In genomic region chr1:9118186-9118585, GRCh38 we compare ENCODE assay signal across 22 cellular contexts. TPM values are rescaled to one million over a fixed set of nuclear protein-coding genes. Genes with fewer than 3 reads are reported as not detected.
"Had no signal": no experiment of that assay in that cellular context is flagged by ENCODE, and none has a peak within 500 bp of the region (broad histone marks: within the 10 kb centered on the region; RNA-seq: fewer than 3 reads in every experiment).

No MANE protein-coding gene starts in this region.

- H3K9me3 ChIP-seq: body of pancreas, lower lobe of right lung, mucosa of descending colon, transverse colon had no signal

- H3K4me3 ChIP-seq: body of pancreas, lower lobe of right lung, mucosa of descending colon, transverse colon had no signal

- H3K27me3 ChIP-seq: body of pancreas, foreskin keratinocyte, transverse colon had no signal

- H3K27ac ChIP-seq: body of pancreas, foreskin keratinocyte, lower lobe of right lung, transverse colon, WERI-Rb-1 had no signal

- DNase-seq: activated CD4-positive, alpha-beta T cell treated with anti-CD3 and anti-CD28 coated beads, Interleukin-2, amount 10 ng/mL, durations not matched to agents 7 days and 5 days; activated CD4-positive, CD25-positive, alpha-beta regulatory T cell treated with anti-CD3 and anti-CD28 coated beads, Interleukin-2, amount 50 U/mL, for 72 hours; activated CD8-positive, alpha-beta memory T cell treated with anti-CD3 and anti-CD28 coated beads, Interleukin-2, amount 10 ng/mL, durations not matched to agents 7 days and 5 days; activated CD8-positive, alpha-beta T cell treated with anti-CD3 and anti-CD28 coated beads for 36 hours; activated gamma-delta T cell treated with Interleukin-2 at 50 U/mL for 16 hours; anterior cingulate cortex; body of pancreas; caudate nucleus; effector CD4-positive, alpha-beta T cell; erythroblast; foreskin keratinocyte; hippocampal formation; lower lobe of right lung; mesendoderm; naive B cell; stimulated activated CD4-positive, alpha-beta T cell treated with anti-CD3 and anti-CD28 coated beads, Interleukin-4, amount 100 ng/mL, for 4 hours; T-helper 1 cell; transverse colon; WERI-Rb-1 had no signal

- H3K36me3 ChIP-seq: transverse colon, WERI-Rb-1 had no signal

RNA-seq across cellular contexts. Expression of gene GPR157, which starts 10.7 kb away (rescaled TPM):
- polyA plus RNA-seq: neural cell had no signal

RNA-seq across cellular contexts. Expression of gene SLC2A5, which starts 48.8 kb away (rescaled TPM):
- total RNA-seq: activated CD4-positive, alpha-beta T cell treated with anti-CD3 and anti-CD28 coated beads, Interleukin-2, amount 10 ng/mL, durations not matched to agents 7 days and 5 days; activated CD8-positive, alpha-beta memory T cell treated with anti-CD3 and anti-CD28 coated beads, Interleukin-2, amount 10 ng/mL, durations not matched to agents 7 days and 5 days; activated CD8-positive, alpha-beta T cell treated with anti-CD3 and anti-CD28 coated beads for 36 hours; progenitor cell of endocrine pancreas had no signal
- polyA plus RNA-seq: neural cell had no signal
